8 cellular contexts compared by ENCODE assay signal in genomic region chr15:40762919-40763800, GRCh38. TPM values are rescaled to one million over a fixed set of nuclear protein-coding genes. Genes with fewer than 3 reads are reported as not detected.
DNase-seq lines count a peak whose midpoint lies in the region; ATAC-seq and TF ChIP-seq lines count a peak whose summit lies in the region.

No MANE protein-coding gene starts in this region.

- intact Hi-C loops in esophagus muscularis mucosa (cut with DNase I), result no loop called here

- H3K27ac ChIP-seq in esophagus muscularis mucosa (replicated peaks in 1 of 4), result peak overlapping the region; percentile 66 to 86 (median 78)

- H3K4me1 ChIP-seq in esophagus muscularis mucosa, result peaks cover 16 to 41% (median 38%) of the 10 kb centered on the region in 4 donors

- H3K27me3 ChIP-seq in BJ (ENCODE audit: control insufficient read depth, insufficient read depth, low read length) (peaks cover 1% of the 10 kb centered on the region; the same call in 1 of the 2 replicates), esophagus muscularis mucosa (no peaks in the 10 kb centered on the region)

- no peaks in the 10 kb centered on the region for H3K9me3 ChIP-seq in esophagus muscularis mucosa

- H3K27me3 Mint-ChIP-seq in activated T-cell treated with anti-CD3 and anti-CD28 coated beads, Interleukin-2, amount 50 U/mL, for 24 hours, result no peaks in the 10 kb centered on the region
- H3K27me3 Mint-ChIP-seq in naive thymus-derived CD8-positive, alpha-beta T cell, result no peaks in the 10 kb centered on the region

- CTCF ChIA-PET in BJ (lab: Yijun Ruan, JAX), result interaction anchor here (0.9 to 1.9 kb wide), 5 partner anchors 16 to 131 kb away, joined by 3 to 7 read pairs (median 3); partner anchors contain the start of genes SPINT1 and VPS18

- 57% methylated on average over 28 of the region's 55 CpGs for WGBS in esophagus muscularis mucosa

- peaks cover 37% of the 10 kb centered on the region for H3K4me1 Mint-ChIP-seq in activated T-cell treated with anti-CD3 and anti-CD28 coated beads, Interleukin-2, amount 50 U/mL, for 24 hours (ENCODE audit: low read depth)
- peaks cover 9 to 36% (median 34%) of the 10 kb centered on the region in 4 donors for H3K4me1 Mint-ChIP-seq in naive thymus-derived CD8-positive, alpha-beta T cell

- H3K36me3 ChIP-seq in BJ (ENCODE audit: control insufficient read depth, insufficient read depth, low read length) (peaks cover 1% of the 10 kb centered on the region; the same call in 1 of the 2 replicates), esophagus muscularis mucosa (peaks cover 6 to 13% (median 12%) of the 10 kb centered on the region in 4 donors)

- H3K4me3 ChIP-seq in BJ (ENCODE audit: low read depth, low read length), result peak overlapping the region; percentile 54
- H3K4me3 ChIP-seq in esophagus muscularis mucosa, result peak overlapping the region; percentile 58 to 71 (median 59)

- DNase-seq in BJ (ENCODE audit: low read depth), result no peak
- peak; percentile 87 for DNase-seq in NCI-H2196 (lab: John Stamatoyannopoulos, UW; ENCODE audit: unreplicated experiment)
- no peak for DNase-seq in activated T-cell treated with anti-CD3 and anti-CD28 coated beads, Interleukin-2, amount 50 U/mL, for 24 hours
- DNase-seq in esophagus muscularis mucosa (ENCODE audit: extremely low spot score), result no peak
- peak in 7 of 10 donors; percentile 13 to 68 (median 33) for DNase-seq in naive thymus-derived CD8-positive, alpha-beta T cell
- DNase-seq in NCI-H1105 treated with DMSO at 0.1 percent for 48 hours (lab: John Stamatoyannopoulos, UW), result no peak

- no peaks in the 10 kb centered on the region for H3K9me3 Mint-ChIP-seq in activated T-cell treated with anti-CD3 and anti-CD28 coated beads, Interleukin-2, amount 50 U/mL, for 24 hours
- no peaks in the 10 kb centered on the region for H3K9me3 Mint-ChIP-seq in naive thymus-derived CD8-positive, alpha-beta T cell

- POLR2A ChIA-PET in BJ (lab: Charles Lee), result interaction anchor here (0.6 kb wide), 1 partner anchor 174 kb away, joined by 4 read pairs; no protein-coding TSS in a partner anchor
- POLR2A ChIA-PET in naive thymus-derived CD8-positive, alpha-beta T cell (lab: Charles Lee), result interaction anchor here (1.5 to 2.6 kb wide), 2 partner anchors 12 to 68 kb away, joined by 5 to 14 read pairs; partner anchors contain the start of gene RAD51

- peak overlapping the region; percentile 90 for H3K27ac Mint-ChIP-seq in activated T-cell treated with anti-CD3 and anti-CD28 coated beads, Interleukin-2, amount 50 U/mL, for 24 hours
- peak overlapping the region in 9 of 10 donors; percentile 37 to 94 (median 90) for H3K27ac Mint-ChIP-seq in naive thymus-derived CD8-positive, alpha-beta T cell

- peaks cover 11% of the 10 kb centered on the region for H3K36me3 Mint-ChIP-seq in activated T-cell treated with anti-CD3 and anti-CD28 coated beads, Interleukin-2, amount 50 U/mL, for 24 hours (ENCODE audit: low read depth)
- H3K36me3 Mint-ChIP-seq in naive thymus-derived CD8-positive, alpha-beta T cell, result peaks cover 0 to 2% (median 0%) of the 10 kb centered on the region in 3 donors

- no peak for TF ChIP-seq EP300 in esophagus muscularis mucosa (IDR thresholded peaks at IDR 0.05)

- no peak for TF ChIP-seq POLR2A in esophagus muscularis mucosa (IDR thresholded peaks at IDR 0.05; ENCODE audit: low read depth)

- ATAC-seq in GM21786 (IDR thresholded peaks at IDR 0.05; ENCODE audit: unreplicated experiment), result peak; percentile 4
- peak; percentile 3 to 11 for ATAC-seq in naive thymus-derived CD8-positive, alpha-beta T cell
- no peak for ATAC-seq in HG02870 (IDR thresholded peaks at IDR 0.05; ENCODE audit: unreplicated experiment)

- TF ChIP-seq CTCF in BJ (IDR thresholded peaks at IDR 0.05; ENCODE audit: insufficient read depth, low read depth, low read length), result no peak
- no peak for TF ChIP-seq CTCF in esophagus muscularis mucosa (IDR thresholded peaks at IDR 0.05)

- peak overlapping the region; percentile 83 for H3K4me3 Mint-ChIP-seq in activated T-cell treated with anti-CD3 and anti-CD28 coated beads, Interleukin-2, amount 50 U/mL, for 24 hours
- peak overlapping the region; percentile 77 to 92 (median 88) for H3K4me3 Mint-ChIP-seq in naive thymus-derived CD8-positive, alpha-beta T cell

RNA-seq across cellular contexts. Expression of gene GCHFR, which starts 0.7 kb away (rescaled TPM):
- polyA plus RNA-seq in BJ (2011; rRNA removed), result 2.5 and 3.1 TPM in 2 replicates
- polyA minus RNA-seq in BJ (2011; rRNA and poly(A)+ RNA removed), result 0.51 and 0.76 TPM in 2 replicates
- 10 to 100 TPM in 3 of 4 donors, 1 to 10 TPM in 1; 6.6 to 13.9 (median 11.8) TPM for total RNA-seq in esophagus muscularis mucosa
- 10 to 100 TPM; 17.8 to 19.4 TPM for total RNA-seq in naive thymus-derived CD8-positive, alpha-beta T cell
- 10 to 100 TPM; 46.5 to 53.9 (median 50.6) TPM for polyA plus RNA-seq in naive thymus-derived CD8-positive, alpha-beta T cell

RNA-seq across cellular contexts. Expression of gene C15orf62, which starts 6.6 kb away (rescaled TPM):
- polyA plus RNA-seq in BJ (2011; rRNA removed), result 0.04 TPM in 1 of 2 replicates, not detected in the other
- polyA minus RNA-seq in BJ (2011; rRNA and poly(A)+ RNA removed), result not detected in 2 replicates
- 1 to 10 TPM in 1 of 4 donors, under 1 TPM in 2, not detected in 1; under 0.01 to 1.1 (median 0.57) TPM for total RNA-seq in esophagus muscularis mucosa
- total RNA-seq in naive thymus-derived CD8-positive, alpha-beta T cell, result 1 to 10 TPM; 2.0 to 2.2 TPM
- polyA plus RNA-seq in naive thymus-derived CD8-positive, alpha-beta T cell, result under 1 TPM in 1 of 3 donors, not detected in 2; 0.40 TPM

RNA-seq across cellular contexts. Expression of gene RMDN3, which starts 8.1 kb away (rescaled TPM):
- 25.1 and 28.3 TPM in 2 replicates for polyA plus RNA-seq in BJ (2011; rRNA removed)
- polyA minus RNA-seq in BJ (2011; rRNA and poly(A)+ RNA removed), result 11.7 and 12.1 TPM in 2 replicates
- total RNA-seq in esophagus muscularis mucosa, result 10 to 100 TPM; 29.5 to 34.9 (median 31.5) TPM
- 10 to 100 TPM; 18.2 to 19.1 TPM for total RNA-seq in naive thymus-derived CD8-positive, alpha-beta T cell
- 10 to 100 TPM; 13.4 to 19.4 (median 16.8) TPM for polyA plus RNA-seq in naive thymus-derived CD8-positive, alpha-beta T cell

RNA-seq across cellular contexts. Expression of gene ZFYVE19, which starts 43.7 kb away (rescaled TPM):
- 22.6 and 31.9 TPM in 2 replicates for polyA plus RNA-seq in BJ (2011; rRNA removed)
- 13.2 and 20.4 TPM in 2 replicates for polyA minus RNA-seq in BJ (2011; rRNA and poly(A)+ RNA removed)
- total RNA-seq in esophagus muscularis mucosa, result 10 to 100 TPM; 14.4 to 36.8 (median 18.8) TPM
- 10 to 100 TPM; 28.9 to 33.8 TPM for total RNA-seq in naive thymus-derived CD8-positive, alpha-beta T cell
- polyA plus RNA-seq in naive thymus-derived CD8-positive, alpha-beta T cell, result 10 to 100 TPM; 13.2 to 15.5 (median 13.8) TPM

RNA-seq across cellular contexts. Expression of gene DNAJC17, which starts 44.1 kb away (rescaled TPM):
- 30.8 and 37.1 TPM in 2 replicates for polyA plus RNA-seq in BJ (2011; rRNA removed)
- polyA minus RNA-seq in BJ (2011; rRNA and poly(A)+ RNA removed), result 16.2 and 18.6 TPM in 2 replicates
- 10 to 100 TPM in 3 of 4 donors, 1 to 10 TPM in 1; 10.0 to 23.8 (median 13.9) TPM for total RNA-seq in esophagus muscularis mucosa
- 10 to 100 TPM; 37.6 to 38.4 TPM for total RNA-seq in naive thymus-derived CD8-positive, alpha-beta T cell
- polyA plus RNA-seq in naive thymus-derived CD8-positive, alpha-beta T cell, result 10 to 100 TPM; 17.5 to 37.5 (median 31.3) TPM

Comparison
In these comparisons a context has a peak if more than half of its experiments do, and no peak if none do; other contexts are left out.
1. DNase-seq: peak in NCI-H2196 (single experiment) and naive thymus-derived CD8-positive, alpha-beta T cell (7 of 10); none in BJ (single experiment), activated T-cell treated with anti-CD3 and anti-CD28 coated beads, Interleukin-2, amount 50 U/mL, for 24 hours (single experiment), esophagus muscularis mucosa (single experiment) and NCI-H1105 treated with DMSO at 0.1 percent for 48 hours (single experiment).